1 cellular context compared by ENCODE assay signal in the genomic region with DNA sequence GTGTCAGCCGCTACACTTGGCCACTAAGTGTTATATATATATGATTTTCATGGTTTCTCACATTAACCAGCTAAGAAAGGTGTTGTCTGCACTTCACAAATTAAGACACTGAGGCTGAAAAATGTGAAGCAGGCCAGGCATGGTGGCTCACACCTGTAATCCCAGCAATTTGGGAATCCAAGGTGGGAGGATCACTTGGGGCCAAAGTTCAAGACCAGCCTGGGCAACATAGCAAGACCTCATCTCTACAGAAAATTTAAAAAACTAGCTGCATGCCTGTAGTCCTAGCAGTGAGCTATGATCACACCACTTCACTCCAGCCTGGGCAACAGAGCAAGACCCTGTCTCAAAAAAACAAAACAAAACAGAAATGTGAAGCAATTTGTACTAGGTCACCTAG.
TF ChIP-seq lines count a peak whose summit lies in the region.

No MANE protein-coding gene starts in this region.

TF ChIP-seq in IMR-90, 13 proteins besides CTCF, POLR2A, EP300 and RAD21:
- TF ChIP-seq MXI1 (IDR thresholded peaks at IDR 0.05; ENCODE audit: borderline replicate concordance, low read depth, low read length) (no peak), MAFK (IDR thresholded peaks at IDR 0.05; ENCODE audit: low read depth, low read length) (no peak), RCOR1 (IDR thresholded peaks at IDR 0.05; ENCODE audit: insufficient replicate concordance, low read length) (no peak), BHLHE40 (IDR thresholded peaks at IDR 0.05; ENCODE audit: low read depth, low read length) (no peak), RFX5 (IDR thresholded peaks at IDR 0.05; ENCODE audit: low read depth, low read length) (no peak), CEBPB (IDR thresholded peaks at IDR 0.05; ENCODE audit: low read depth, low read length) (no peak), NFE2L2 (IDR thresholded peaks at IDR 0.05; ENCODE audit: low read depth, low read length) (no peak), SMC3 (IDR thresholded peaks at IDR 0.05; ENCODE audit: low read depth, low read length) (no peak), MAZ (IDR thresholded peaks at IDR 0.05; ENCODE audit: borderline replicate concordance, low read depth, low read length) (no peak), FOS (IDR thresholded peaks at IDR 0.05; ENCODE audit: low read depth, low read length) (no peak)
- TF ChIP-seq, protein P1, sequence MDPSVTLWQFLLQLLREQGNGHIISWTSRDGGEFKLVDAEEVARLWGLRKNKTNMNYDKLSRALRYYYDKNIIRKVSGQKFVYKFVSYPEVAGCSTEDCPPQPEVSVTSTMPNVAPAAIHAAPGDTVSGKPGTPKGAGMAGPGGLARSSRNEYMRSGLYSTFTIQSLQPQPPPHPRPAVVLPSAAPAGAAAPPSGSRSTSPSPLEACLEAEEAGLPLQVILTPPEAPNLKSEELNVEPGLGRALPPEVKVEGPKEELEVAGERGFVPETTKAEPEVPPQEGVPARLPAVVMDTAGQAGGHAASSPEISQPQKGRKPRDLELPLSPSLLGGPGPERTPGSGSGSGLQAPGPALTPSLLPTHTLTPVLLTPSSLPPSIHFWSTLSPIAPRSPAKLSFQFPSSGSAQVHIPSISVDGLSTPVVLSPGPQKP (IDR thresholded peaks at IDR 0.05; ENCODE audit: borderline replicate concordance, low read depth, low read length): no peak
- TF ChIP-seq, protein P2, sequence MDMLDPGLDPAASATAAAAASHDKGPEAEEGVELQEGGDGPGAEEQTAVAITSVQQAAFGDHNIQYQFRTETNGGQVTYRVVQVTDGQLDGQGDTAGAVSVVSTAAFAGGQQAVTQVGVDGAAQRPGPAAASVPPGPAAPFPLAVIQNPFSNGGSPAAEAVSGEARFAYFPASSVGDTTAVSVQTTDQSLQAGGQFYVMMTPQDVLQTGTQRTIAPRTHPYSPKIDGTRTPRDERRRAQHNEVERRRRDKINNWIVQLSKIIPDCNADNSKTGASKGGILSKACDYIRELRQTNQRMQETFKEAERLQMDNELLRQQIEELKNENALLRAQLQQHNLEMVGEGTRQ (IDR thresholded peaks at IDR 0.05; ENCODE audit: low read depth, low read length): no peak
